ENCODE assay signal across 20 cellular contexts in genomic region chr3:61526307-61526706, GRCh38. TPM values are rescaled to one million over a fixed set of nuclear protein-coding genes. Genes with fewer than 3 reads are reported as not detected.
A peak's percentile ranks its signal among the peaks of the same experiment; 100 is the strongest.
DNase-seq lines count a peak whose midpoint lies in the region; ATAC-seq and TF ChIP-seq lines count a peak whose summit lies in the region.
"Had no signal": no experiment of that assay in that cellular context is flagged by ENCODE, and none has a peak within 500 bp of the region (broad histone marks: within the 10 kb centered on the region; RNA-seq: fewer than 3 reads in every experiment).

No MANE protein-coding gene starts in this region.

- H2BK5ac ChIP-seq in H9 (ENCODE audit: insufficient read length, low read length): no peak overlapping the region

- H3K9me3 Mint-ChIP-seq in H9: no peaks in the 10 kb centered on the region
- H3K9me3 Mint-ChIP-seq: GM23338 had no signal

- peaks cover 18 to 23% of the 10 kb centered on the region in 2 experiments for H3K4me1 Mint-ChIP-seq in H9
- H3K4me1 Mint-ChIP-seq: T-helper 17 cell had no signal

- no peak for TF ChIP-seq CTCF in parathyroid adenoma (IDR thresholded peaks at IDR 0.05)
- TF ChIP-seq CTCF in H9 (conservative IDR thresholded peaks at IDR 0.05): no peak

- no CpG with 5 or more reads among the region's 5 CpGs for WGBS in H9 (ENCODE audit: extremely low coverage, insufficient read length, low lambda C conversion rate)

- H2AFZ ChIP-seq in parathyroid adenoma: peak overlapping the region; percentile 49
- H2AFZ ChIP-seq in H9 (ENCODE audit: low read length): no peak overlapping the region
- H2AFZ ChIP-seq: GM23338 had no signal

- H3K79me1 ChIP-seq in H9 (ENCODE audit: insufficient read depth, low read depth, low read length, poor library complexity, severe bottlenecking): no peaks in the 10 kb centered on the region

- no peak overlapping the region for H4K91ac ChIP-seq in H9 (ENCODE audit: insufficient read length, low read depth, low read length)

- H2AK5ac ChIP-seq in H9 (ENCODE audit: insufficient read length, low read length): no peak overlapping the region

- no peak overlapping the region for H2BK20ac ChIP-seq in H9 (ENCODE audit: low read depth, low read length, poor library complexity, severe bottlenecking)

- no peak overlapping the region for H3T11ph ChIP-seq in H9 (ENCODE audit: low read length)

- no peak overlapping the region for H3K23ac ChIP-seq in H9 (ENCODE audit: insufficient read length, low read depth, low read length)

- no peak overlapping the region for H3K56ac ChIP-seq in H9 (ENCODE audit: insufficient read length, low read depth, low read length)

- H3K27ac Mint-ChIP-seq in H9: no peak overlapping the region
- H3K27ac Mint-ChIP-seq: B cell, GM23338, T-helper 17 cell had no signal

- H4K8ac ChIP-seq in H9 (replicated peaks; ENCODE audit: insufficient read length, low read depth, low read length): no peak overlapping the region

- H3K9ac ChIP-seq in parathyroid adenoma: no peak overlapping the region
- no peak overlapping the region for H3K9ac ChIP-seq in H9 (ENCODE audit: extremely low read depth, insufficient read length, low read length)
- H3K9ac ChIP-seq: KMS-11 had no signal

- H3K27me3 Mint-ChIP-seq in H9 (ENCODE audit: low read depth): no peaks in the 10 kb centered on the region
- H3K27me3 Mint-ChIP-seq: B cell, T-helper 17 cell had no signal

- no peak overlapping the region for H4K5ac ChIP-seq in H9 (ENCODE audit: insufficient read length, low read depth, low read length)

- H3K4me1 ChIP-seq in parathyroid adenoma (peaks cover 14% of the 10 kb centered on the region), H9 (ENCODE audit: insufficient read depth, low read length) (peaks cover 7% of the 10 kb centered on the region; the same call in 1 of the 2 replicates)

- no peak for ATAC-seq in HG03442 (IDR thresholded peaks at IDR 0.05; ENCODE audit: unreplicated experiment)
- ATAC-seq: GM23338, HCT116, Right ventricle myocardium inferior, T-helper 17 cell had no signal

- H3K27me3 ChIP-seq in parathyroid adenoma (ENCODE audit: control insufficient read depth, insufficient read depth, low read length) (no peaks in the 10 kb centered on the region), H9 (ENCODE audit: insufficient read depth, low read length) (no peaks in the 10 kb centered on the region)

- H2BK120ac ChIP-seq in H9 (ENCODE audit: low read depth, low read length, poor library complexity, severe bottlenecking): no peak overlapping the region

- no peak overlapping the region for H2BK15ac ChIP-seq in H9 (ENCODE audit: low read depth, low read length)

- no peaks in the 10 kb centered on the region for H3K23me2 ChIP-seq in H9 (ENCODE audit: insufficient read length, low read depth, low read length, poor library complexity, severe bottlenecking)

- no peak overlapping the region for H3K4ac ChIP-seq in H9 (ENCODE audit: low read depth, low read length)

- H3K27ac ChIP-seq in parathyroid adenoma (no peak overlapping the region), H9 (ENCODE audit: insufficient read length, low read depth, low read length) (no peak overlapping the region)
- H3K27ac ChIP-seq: KMS-11 had no signal

- no peaks in the 10 kb centered on the region for H4K20me1 ChIP-seq in H9 (ENCODE audit: control insufficient read depth, insufficient read depth, insufficient read length)

- H3K9me3 ChIP-seq in parathyroid adenoma (ENCODE audit: control insufficient read depth, low read length) (no peaks in the 10 kb centered on the region), H9 (ENCODE audit: control insufficient read depth, low read depth, low read length) (no peaks in the 10 kb centered on the region)

- H3K14ac ChIP-seq in H9 (ENCODE audit: insufficient read depth, low read length): no peak overlapping the region

- no peaks in the 10 kb centered on the region for H3K36me3 ChIP-seq in parathyroid adenoma (ENCODE audit: control insufficient read depth, insufficient read depth, low read length)

- H3K36me3 Mint-ChIP-seq in H9 (ENCODE audit: insufficient read depth in 1 of 3, low read depth in 3 of 3): no peaks in the 10 kb centered on the region

- H3K4me3 Mint-ChIP-seq in H9: no peak overlapping the region
- H3K4me3 Mint-ChIP-seq: B cell, GM23338, T-helper 17 cell had no signal

- H3K4me2 ChIP-seq in parathyroid adenoma (ENCODE audit: low read length) (no peak overlapping the region), H9 (ENCODE audit: insufficient read depth, insufficient read length, low read length) (no peak overlapping the region)
- H3K4me2 ChIP-seq: GM23338, KMS-11 had no signal

- H3K4me3 ChIP-seq in parathyroid adenoma (ENCODE audit: low read depth, low read length): no peak overlapping the region
- H3K4me3 ChIP-seq: GM23338 had no signal

- H2BK12ac ChIP-seq in H9 (ENCODE audit: insufficient read length, low read depth, low read length): no peak overlapping the region

- DNase-seq in NCI-H1417 (lab: John Stamatoyannopoulos, UW): peak; percentile 19 to 53 (median 42)
- no peak for DNase-seq in NCI-H1417 treated with DMSO at 0.1 percent for 48 hours (lab: John Stamatoyannopoulos, UW)
- DNase-seq in NCI-H2029 (lab: John Stamatoyannopoulos, UW): peak; percentile 11
- DNase-seq in NCI-H2171 treated with DMSO at 0.1 percent for 48 hours (lab: John Stamatoyannopoulos, UW): peak; percentile 51
- no peak for DNase-seq in H9
- DNase-seq in AG08396 (ENCODE audit: low spot score): no peak
- DNase-seq: 8988T; NCI-H1694; NCI-H2227 treated with DMSO at 0.1 percent for 48 hours; NCI-H524 treated with DMSO at 0.1 percent for 48 hours; NK-92 treated with Interleukin-12 subunit alpha and Interleukin-12 subunit beta, amount 100 ng/mL, for 24 hours; T-helper 17 cell had no signal

- H3K79me2 ChIP-seq in parathyroid adenoma (no peaks in the 10 kb centered on the region), H9 (ENCODE audit: insufficient read depth, low read length) (0 out of 2 replicates have a peak, but pooled peaks cover 3% of the 10 kb centered on the region)

- H3K18ac ChIP-seq in H9 (ENCODE audit: insufficient read length, low read depth, low read length): no peak overlapping the region

RNA-seq across cellular contexts. Expression of gene PTPRG, which starts 35.1 kb away (rescaled TPM):
- 64.8 and 69.3 TPM in 2 replicates for total RNA-seq in H9 (2021)
- total RNA-seq: HT-29 had no signal

Comparison
In these comparisons a context has a peak if more than half of its experiments do, and no peak if none do; other contexts are left out.
1. DNase-seq: peak in NCI-H1417 (3 of 3), NCI-H2029 (single experiment) and NCI-H2171 treated with DMSO at 0.1 percent for 48 hours (single experiment); none in NCI-H1417 treated with DMSO at 0.1 percent for 48 hours (single experiment), H9 (single experiment) and AG08396 (single experiment).